10 cellular contexts compared by ENCODE assay signal in the genomic region with DNA sequence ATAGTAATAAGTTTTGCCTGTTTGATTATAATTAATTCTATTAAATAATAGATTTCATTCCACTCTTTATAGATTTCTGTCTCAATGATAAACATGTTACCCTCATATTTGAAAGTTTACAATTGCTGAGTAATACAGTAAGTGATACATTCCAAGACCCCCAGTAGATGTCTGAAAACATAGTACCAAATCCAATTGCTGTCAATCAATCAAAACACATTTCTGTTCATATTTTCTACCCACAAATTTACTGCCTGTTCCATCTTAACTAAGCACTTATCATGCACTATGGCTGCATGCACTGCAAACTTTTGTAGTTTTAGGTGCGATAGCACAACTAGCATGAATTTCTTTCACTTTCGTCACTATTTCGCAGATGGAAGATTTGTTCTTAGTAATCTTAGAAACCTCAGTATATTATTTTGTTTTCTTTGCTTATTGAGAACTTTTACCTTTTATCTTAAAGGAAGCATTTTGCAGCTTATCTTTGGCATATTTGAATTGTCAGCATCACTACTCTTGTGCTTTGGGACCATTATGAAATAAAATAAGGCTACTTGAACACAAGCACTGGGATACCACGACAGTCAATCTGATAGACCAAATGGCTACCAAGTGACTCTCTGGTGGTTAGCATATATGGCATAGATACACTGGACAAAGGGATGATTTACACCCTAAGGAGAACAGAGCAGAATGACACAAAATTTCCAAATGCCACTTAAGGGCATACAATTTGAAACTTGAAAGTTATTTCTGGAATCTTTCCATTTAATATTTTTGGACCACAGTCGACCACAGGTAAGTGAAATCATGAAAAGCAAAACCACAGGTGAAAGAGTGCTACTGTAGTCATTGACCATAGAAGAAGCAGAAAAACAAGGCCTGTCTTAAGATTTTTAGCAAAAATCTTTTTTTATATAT.
DNase-seq lines count a peak whose midpoint lies in the region; ATAC-seq, FAIRE-seq and TF ChIP-seq lines count a peak whose summit lies in the region.
"Had no signal": no experiment of that assay in that cellular context is flagged by ENCODE, and none has a peak within 500 bp of the region (broad histone marks: within the 10 kb centered on the region; RNA-seq: fewer than 3 reads in every experiment).

No MANE protein-coding gene starts in this region.

- no peak for FAIRE-seq in small intestine (lab: Jason Lieb, UNC)

- no peaks in the 10 kb centered on the region for H3K9me3 ChIP-seq in small intestine (ENCODE audit: control insufficient read depth, low read depth)
- H3K9me3 ChIP-seq: neutrophil had no signal

- no peaks in the 10 kb centered on the region for H3K36me3 ChIP-seq in small intestine (ENCODE audit: control insufficient read depth in 2 of 2, insufficient read depth in 2 of 2, low read length in 2 of 2)
- H3K36me3 ChIP-seq: neutrophil had no signal

- H3K27me3 ChIP-seq in small intestine (ENCODE audit: control insufficient read depth in 2 of 2, insufficient read depth in 2 of 2, low read length in 2 of 2) = no peaks in the 10 kb centered on the region
- H3K27me3 ChIP-seq: neutrophil had no signal

- TF ChIP-seq CTCF in GM20000 (IDR thresholded peaks at IDR 0.05; ENCODE audit: extremely low read depth, missing control alignments) = no peak

- no peak overlapping the region for H3K4me3 ChIP-seq in small intestine (ENCODE audit: low read depth in 1 of 2, low read length in 2 of 2)

- no peak overlapping the region for H3K27ac ChIP-seq in small intestine (ENCODE audit: low read depth in 1 of 2, low read length in 1 of 2)

- WGBS in small intestine, 3 donors = 69 to 85% (median 74%) methylated on average over 5 of the region's 5 CpGs

- peak; percentile 89 for ATAC-seq in GM18517 (IDR thresholded peaks at IDR 0.05; ENCODE audit: unreplicated experiment)
- peak; percentile 73 for ATAC-seq in HG03039 (IDR thresholded peaks at IDR 0.05; ENCODE audit: unreplicated experiment)

- H3K4me1 ChIP-seq in small intestine (ENCODE audit: control insufficient read depth in 2 of 2, insufficient read depth in 1 of 2, low read depth in 1 of 2, low read length in 1 of 2) = peaks cover 0 to 2% of the 10 kb centered on the region in 2 donors

- DNase-seq in GM20000 (ENCODE audit: low spot score) = peak; percentile 15
- DNase-seq in RPMI7951 (ENCODE audit: low read depth) = peak; percentile 11
- no peak for DNase-seq in small intestine
- DNase-seq in COLO829 (ENCODE audit: low spot score) = no peak
- no peak for DNase-seq in nucleus accumbens (lab: John Stamatoyannopoulos, UW)
- DNase-seq in 8988T = no peak
- DNase-seq: NCI-H226 had no signal

Comparison
In these comparisons a context has a peak if more than half of its experiments do, and no peak if none do; other contexts are left out.
1. DNase-seq: peak in GM20000 (single experiment) and RPMI7951 (single experiment); none in small intestine (single experiment), COLO829 (single experiment), nucleus accumbens (0 of 56) and 8988T (single experiment).